ENCODE assay signal across 3 cellular contexts in the genomic region with DNA sequence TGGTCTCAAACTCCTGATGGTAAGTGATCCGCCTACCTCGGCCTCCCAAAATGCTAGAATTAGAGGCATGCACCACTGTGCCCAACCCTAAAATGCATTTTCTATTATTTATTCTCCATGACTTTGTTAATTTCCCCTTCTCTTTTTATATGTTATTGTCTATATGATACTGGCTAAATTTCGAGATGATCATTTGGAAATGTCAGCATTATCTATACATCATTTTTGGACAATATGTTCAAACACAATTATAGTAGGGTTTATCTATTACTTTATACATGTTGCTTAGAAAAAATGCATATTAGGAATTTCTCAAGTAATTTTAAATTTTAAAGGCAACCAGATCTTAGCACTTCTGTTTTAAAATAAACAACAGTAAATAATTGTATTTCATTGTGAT.
"Had no signal": no experiment of that assay in that cellular context is flagged by ENCODE, and none has a peak within 500 bp of the region (broad histone marks: within the 10 kb centered on the region; RNA-seq: fewer than 3 reads in every experiment).

No MANE protein-coding gene starts in this region.

- DNase-seq: GDM1, GF-D8 had no signal

- FAIRE-seq: G401.6 had no signal
